ENCODE assay signal across 11 cellular contexts in genomic region chr21:25298512-25299491, GRCh38.
A peak's percentile ranks its signal among the peaks of the same experiment; 100 is the strongest.
DNase-seq lines count a peak whose midpoint lies in the region; ATAC-seq and TF ChIP-seq lines count a peak whose summit lies in the region.
"Had no signal": no experiment of that assay in that cellular context is flagged by ENCODE, and none has a peak within 500 bp of the region (broad histone marks: within the 10 kb centered on the region; RNA-seq: fewer than 3 reads in every experiment).

No MANE protein-coding gene starts in this region.

- no peak overlapping the region for H3K27ac Mint-ChIP-seq in CD4-positive, alpha-beta T cell

- H3K9me3 ChIP-seq in CD4-positive, alpha-beta T cell (ENCODE audit: control insufficient read depth, low read length): no peaks in the 10 kb centered on the region
- H3K9me3 ChIP-seq in SJCRH30 (replicated peaks): no peaks in the 10 kb centered on the region

- H3K4me1 Mint-ChIP-seq in CD4-positive, alpha-beta T cell (ENCODE audit: low read depth): no peaks in the 10 kb centered on the region

- DNase-seq in fibroblast of mammary gland (ENCODE audit: low read depth): peak; percentile 14
- no peak for DNase-seq in CD4-positive, alpha-beta T cell
- DNase-seq in HuH-7 (ENCODE audit: low spot score): no peak
- no peak for DNase-seq in SJCRH30
- no peak for DNase-seq in NCI-H146 (lab: John Stamatoyannopoulos, UW)
- DNase-seq: NCI-H1105, trophoblast cell had no signal

- intact Hi-C loops in CD4-positive, alpha-beta T cell (cut with DNase I, micrococcal nuclease): no loop called here

- CTCF ChIA-PET in CD4-positive, alpha-beta T cell (lab: Charles Lee): no interaction called here

- no peaks in the 10 kb centered on the region for H3K27me3 ChIP-seq in CD4-positive, alpha-beta T cell (ENCODE audit: control insufficient read depth, insufficient read depth, low read length)
- no peaks in the 10 kb centered on the region for H3K27me3 ChIP-seq in SJCRH30

- ATAC-seq in GM18868 (IDR thresholded peaks at IDR 0.05; ENCODE audit: unreplicated experiment) (peak; percentile 88), HG02571 (IDR thresholded peaks at IDR 0.05; ENCODE audit: unreplicated experiment) (peak; percentile 88), HG03571 (IDR thresholded peaks at IDR 0.05; ENCODE audit: unreplicated experiment) (peak; percentile 92)
- no peak for ATAC-seq in CD4-positive, alpha-beta T cell (ENCODE audit: poor library complexity)

- no peak overlapping the region for H3K4me3 Mint-ChIP-seq in CD4-positive, alpha-beta T cell

- H3K27ac ChIP-seq in CD4-positive, alpha-beta T cell (ENCODE audit: low read depth, low read length): no peak overlapping the region
- H3K27ac ChIP-seq in SJCRH30: no peak overlapping the region
- H3K27ac ChIP-seq: skin epidermis had no signal

- H3K27me3 Mint-ChIP-seq in CD4-positive, alpha-beta T cell: no peaks in the 10 kb centered on the region

- H3K4me3 ChIP-seq in fibroblast of mammary gland (ENCODE audit: control insufficient read depth, low read depth, low read length): no peak overlapping the region
- H3K4me3 ChIP-seq in SJCRH30: no peak overlapping the region
- H3K4me3 ChIP-seq: skin epidermis had no signal

- no peaks in the 10 kb centered on the region for H3K36me3 ChIP-seq in SJCRH30

- no peaks in the 10 kb centered on the region for H3K4me1 ChIP-seq in SJCRH30

- POLR2A ChIA-PET in CD4-positive, alpha-beta T cell (lab: Charles Lee): no interaction called here

- no peak for TF ChIP-seq CTCF in fibroblast of mammary gland (conservative IDR thresholded peaks at IDR 0.05; ENCODE audit: control insufficient read depth, insufficient read depth, low read depth, low read length)
- TF ChIP-seq CTCF in CD4-positive, alpha-beta T cell (IDR thresholded peaks at IDR 0.05): no peak

- no peaks in the 10 kb centered on the region for H3K36me3 Mint-ChIP-seq in CD4-positive, alpha-beta T cell (ENCODE audit: low read depth)

- no peaks in the 10 kb centered on the region for H3K9me3 Mint-ChIP-seq in CD4-positive, alpha-beta T cell
